16 cellular contexts compared by ENCODE assay signal in the genomic region with DNA sequence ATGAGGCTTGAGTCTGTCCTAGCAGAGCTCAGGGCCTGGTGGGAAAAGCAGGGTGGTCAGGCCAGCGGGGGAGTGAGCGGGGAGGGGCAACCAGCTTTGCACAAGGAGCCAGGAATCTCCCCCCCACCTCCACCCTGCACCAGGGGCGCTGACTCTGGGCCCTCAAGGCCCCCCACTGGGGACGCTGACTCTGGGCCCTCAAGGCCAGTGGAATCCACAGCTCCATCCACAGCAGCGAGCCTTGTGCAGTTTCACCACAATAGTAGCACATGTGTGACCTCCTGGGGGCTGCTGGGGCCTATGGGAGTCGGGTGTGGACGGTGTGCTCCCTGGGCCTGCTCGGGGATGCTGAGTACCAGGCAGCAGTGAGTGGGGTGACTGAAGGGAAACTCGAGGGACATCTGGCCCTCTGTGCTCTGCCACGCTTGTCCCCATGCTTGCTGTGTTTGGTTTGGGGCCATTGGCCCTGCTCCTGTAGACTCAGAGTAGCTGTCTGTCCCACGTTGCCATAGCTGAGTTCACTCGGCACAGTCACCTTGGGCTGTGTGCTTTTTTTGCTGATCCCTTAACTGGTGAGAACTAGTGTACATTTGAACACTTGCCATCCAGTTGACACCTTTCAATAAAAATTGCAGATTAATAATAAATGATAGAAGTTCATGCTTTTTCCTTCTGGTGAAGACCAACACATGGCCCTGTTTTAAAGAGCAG.
A peak's percentile ranks its signal among the peaks of the same experiment; 100 is the strongest.
DNase-seq lines count a peak whose midpoint lies in the region; ATAC-seq and TF ChIP-seq lines count a peak whose summit lies in the region.
"Had no signal": no experiment of that assay in that cellular context is flagged by ENCODE, and none has a peak within 500 bp of the region (broad histone marks: within the 10 kb centered on the region; RNA-seq: fewer than 3 reads in every experiment).

No MANE protein-coding gene starts in this region.

- peak in 3 of 4 donors; percentile 10 to 27 (median 14) for ATAC-seq in heart left ventricle
- ATAC-seq in HG02642 (IDR thresholded peaks at IDR 0.05; ENCODE audit: poor library complexity, unreplicated experiment): no peak
- ATAC-seq: stimulated activated naive B cell treated with anti-CD40 and anti-IgM and Interleukin-4, amounts not matched to agents 10 μg/mL and 1 μg/mL and 100 μg/mL, for 72 hours had no signal

- TF ChIP-seq CTCF in heart left ventricle (IDR thresholded peaks at IDR 0.05) (no peak), tibial nerve (IDR thresholded peaks at IDR 0.05) (no peak)

- DNase-seq in activated CD8-positive, alpha-beta memory T cell treated with anti-CD3 and anti-CD28 coated beads for 24 hours: peak; percentile 24
- DNase-seq in activated CD8-positive, alpha-beta memory T cell treated with anti-CD3 and anti-CD28 coated beads, Interleukin-2, amount 50 U/mL, for 4 hours: no peak
- DNase-seq in heart left ventricle: peak in 1 of 5 donors; percentile 35
- peak; percentile 78 for DNase-seq in posterior vena cava (ENCODE audit: low spot score)
- no peak for DNase-seq in tibial nerve (ENCODE audit: low spot score in 2 of 2)
- DNase-seq in AG08395 (ENCODE audit: low spot score): no peak
- DNase-seq in Kasumi-1 (lab: John Stamatoyannopoulos, UW): no peak
- DNase-seq: activated CD4-positive, alpha-beta T cell treated with anti-CD3 and anti-CD28 coated beads for 1 hour; brain microvascular endothelial cell; cortex of kidney; KG1; NCI-H1694; SHP77; stimulated activated naive B cell treated with anti-CD40 and anti-IgM and Interleukin-4, amounts not matched to agents 10 μg/mL and 1 μg/mL and 100 μg/mL, for 72 hours; transverse colon had no signal

- peaks cover 0 to 22% (median 8%) of the 10 kb centered on the region in 12 donors for H3K4me1 ChIP-seq in heart left ventricle
- H3K4me1 ChIP-seq in tibial nerve: peaks cover 0 to 30% (median 0%) of the 10 kb centered on the region in 4 donors

- H3K4me3 ChIP-seq in heart left ventricle: no peak overlapping the region
- H3K4me3 ChIP-seq in tibial nerve: no peak overlapping the region
- H3K4me3 ChIP-seq: transverse colon had no signal

- H3K36me3 ChIP-seq in heart left ventricle (peaks cover 0 to 8% (median 0%) of the 10 kb centered on the region in 9 donors), tibial nerve (peaks cover 0 to 5% (median 0%) of the 10 kb centered on the region in 3 donors)
- H3K36me3 ChIP-seq: transverse colon had no signal

- TF ChIP-seq POLR2A in heart left ventricle (IDR thresholded peaks at IDR 0.05) (no peak), tibial nerve (IDR thresholded peaks at IDR 0.05) (no peak)

- 79 to 90% (median 84%) methylated on average over 9 to 12 of the region's 12 CpGs for WGBS in heart left ventricle, 4 donors
- 80 to 81% methylated on average over 11 to 12 of the region's 12 CpGs for WGBS in tibial nerve, 2 donors

- TF ChIP-seq EP300 in tibial nerve (IDR thresholded peaks at IDR 0.05): no peak

- H3K27ac ChIP-seq in heart left ventricle (peak overlapping the region in 3 of 12 donors; percentile 8 to 18 (median 10)), tibial nerve (peak overlapping the region in 3 of 4 donors; percentile 41 to 69 (median 51))
- H3K27ac ChIP-seq: brain microvascular endothelial cell, transverse colon had no signal

- H3K27me3 ChIP-seq in heart left ventricle (no peaks in the 10 kb centered on the region), tibial nerve (no peaks in the 10 kb centered on the region)
- H3K27me3 ChIP-seq: brain microvascular endothelial cell, transverse colon had no signal

- H3K9me3 ChIP-seq in heart left ventricle (no peaks in the 10 kb centered on the region), tibial nerve (no peaks in the 10 kb centered on the region)
- H3K9me3 ChIP-seq: transverse colon had no signal

- intact Hi-C loops in heart left ventricle (cut with DNase I): no loop called here
- intact Hi-C loops in posterior vena cava (cut with DNase I): loop anchor here in 1 of 2 donors (10.0 kb wide), 1 partner anchor 111 kb away; no protein-coding TSS in a partner anchor

Comparison
In these comparisons a context has a peak if more than half of its experiments do, and no peak if none do; other contexts are left out.
1. DNase-seq: peak in activated CD8-positive, alpha-beta memory T cell treated with anti-CD3 and anti-CD28 coated beads for 24 hours (single experiment) and posterior vena cava (single experiment); none in activated CD8-positive, alpha-beta memory T cell treated with anti-CD3 and anti-CD28 coated beads, Interleukin-2, amount 50 U/mL, for 4 hours (single experiment), tibial nerve (0 of 2), AG08395 (single experiment) and Kasumi-1 (0 of 2).